Comparison of ENCODE assay signal across 10 cellular contexts in the genomic region with DNA sequence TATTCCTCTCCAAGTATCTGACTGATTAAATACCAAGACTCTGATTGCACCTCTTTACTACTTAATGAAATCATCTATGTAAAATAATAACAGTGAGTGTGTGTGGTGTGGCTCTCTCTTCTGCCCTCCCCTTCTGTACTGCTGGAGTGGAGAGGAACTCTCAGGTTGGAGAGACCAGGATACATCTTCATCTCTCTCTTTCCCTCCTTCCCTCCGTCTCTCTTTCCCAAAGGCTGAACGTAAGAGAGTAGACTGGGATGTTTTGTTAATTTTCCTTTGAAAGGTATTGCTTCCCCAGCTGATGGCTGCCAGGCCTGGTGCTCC. TPM values are rescaled to one million over a fixed set of nuclear protein-coding genes. Genes with fewer than 3 reads are reported as not detected.
DNase-seq lines count a peak whose midpoint lies in the region; ATAC-seq and TF ChIP-seq lines count a peak whose summit lies in the region.
"Had no signal": no experiment of that assay in that cellular context is flagged by ENCODE, and none has a peak within 500 bp of the region (broad histone marks: within the 10 kb centered on the region; RNA-seq: fewer than 3 reads in every experiment).

No MANE protein-coding gene starts in this region.

- intact Hi-C loops in activated CD4-positive, alpha-beta memory T cell treated with anti-CD3 and anti-CD28 coated beads for 36 hours (cut with micrococcal nuclease), result no loop called here
- intact Hi-C loops in spleen (cut with DNase I; ENCODE audit: low total_unique reads), result no loop called here

- H3K4me3 Mint-ChIP-seq in activated T-cell treated with anti-CD3 and anti-CD28 coated beads, Interleukin-2, amount 50 U/mL, for 4 hours, result peak overlapping the region; percentile 72
- peak overlapping the region; percentile 68 for H3K4me3 Mint-ChIP-seq in activated CD4-positive, alpha-beta memory T cell treated with anti-CD3 and anti-CD28 coated beads for 36 hours

- ATAC-seq in activated T-cell treated with anti-CD3 and anti-CD28 coated beads, Interleukin-2, amount 50 U/mL, for 4 hours, result peak; percentile 39 to 62
- no peak for ATAC-seq in GM21528 (IDR thresholded peaks at IDR 0.05; ENCODE audit: low FRiP score, unreplicated experiment)

- DNase-seq in activated T-cell treated with anti-CD3 and anti-CD28 coated beads, Interleukin-2, amount 50 U/mL, for 4 hours, result no peak
- no peak for DNase-seq in activated T-cell treated with anti-CD3 and anti-CD28 coated beads, Interleukin-2, amount 50 U/mL, for 1 hour
- no peak for DNase-seq in activated CD4-positive, alpha-beta memory T cell treated with anti-CD3 and anti-CD28 coated beads for 36 hours
- DNase-seq in fibroblast of villous mesenchyme (ENCODE audit: low read depth), result no peak
- no peak for DNase-seq in spleen
- DNase-seq in DMS79 (lab: John Stamatoyannopoulos, UW), result no peak
- DNase-seq in AG08396 (ENCODE audit: low spot score), result no peak
- DNase-seq: NCI-H446 treated with DMSO at 0.1 percent for 48 hours had no signal

- TF ChIP-seq CTCF in fibroblast of villous mesenchyme (IDR thresholded peaks at IDR 0.05; ENCODE audit: insufficient read depth, low read depth, low read length) (no peak), spleen (IDR thresholded peaks at IDR 0.05 in 8 of 11, conservative IDR thresholded peaks at IDR 0.05 in 3 of 11) (no peak)

- 14 to 28% (median 22%) methylated on average over 2 of the region's 2 CpGs for WGBS in spleen, 5 donors

- peaks cover 23% of the 10 kb centered on the region for H3K4me1 Mint-ChIP-seq in activated T-cell treated with anti-CD3 and anti-CD28 coated beads, Interleukin-2, amount 50 U/mL, for 4 hours (ENCODE audit: low read depth)
- H3K4me1 Mint-ChIP-seq in activated CD4-positive, alpha-beta memory T cell treated with anti-CD3 and anti-CD28 coated beads for 36 hours (ENCODE audit: low read depth), result peaks cover 19% of the 10 kb centered on the region

- H3K9me3 ChIP-seq in spleen, result no peaks in the 10 kb centered on the region

- TF ChIP-seq POLR2A in spleen (IDR thresholded peaks at IDR 0.05), result no peak

- H3K36me3 ChIP-seq in spleen, result no peaks in the 10 kb centered on the region

- no peak overlapping the region for H3K27ac Mint-ChIP-seq in activated CD4-positive, alpha-beta memory T cell treated with anti-CD3 and anti-CD28 coated beads for 36 hours

- POLR2A ChIA-PET in activated CD4-positive, alpha-beta memory T cell treated with anti-CD3 and anti-CD28 coated beads for 36 hours (lab: Charles Lee), result interaction anchor here (1.0 to 1.8 kb wide), 2 partner anchors 10 kb away, joined by 3 to 11 read pairs; a partner anchor contains a TSS

- H3K27ac ChIP-seq in spleen, result peak overlapping the region in 5 of 8 donors; percentile 38 to 66 (median 47)

- peaks cover 23% of the 10 kb centered on the region for H3K27me3 Mint-ChIP-seq in activated T-cell treated with anti-CD3 and anti-CD28 coated beads, Interleukin-2, amount 50 U/mL, for 4 hours (ENCODE audit: low read depth)
- peaks cover 11% of the 10 kb centered on the region for H3K27me3 Mint-ChIP-seq in activated CD4-positive, alpha-beta memory T cell treated with anti-CD3 and anti-CD28 coated beads for 36 hours

- no peaks in the 10 kb centered on the region for H3K36me3 Mint-ChIP-seq in activated T-cell treated with anti-CD3 and anti-CD28 coated beads, Interleukin-2, amount 50 U/mL, for 4 hours (ENCODE audit: insufficient read depth)
- H3K36me3 Mint-ChIP-seq in activated CD4-positive, alpha-beta memory T cell treated with anti-CD3 and anti-CD28 coated beads for 36 hours, result no peaks in the 10 kb centered on the region
- H3K36me3 Mint-ChIP-seq: CD14-positive monocyte had no signal

- CTCF ChIA-PET in activated CD4-positive, alpha-beta memory T cell treated with anti-CD3 and anti-CD28 coated beads for 36 hours (lab: Charles Lee), result interaction anchor here (1.0 to 3.8 kb wide), 10 partner anchors 9 to 132 kb away, joined by 3 to 21 read pairs (median 4); a partner anchor contains a TSS

- no peaks in the 10 kb centered on the region for H3K9me3 Mint-ChIP-seq in activated T-cell treated with anti-CD3 and anti-CD28 coated beads, Interleukin-2, amount 50 U/mL, for 4 hours
- no peaks in the 10 kb centered on the region for H3K9me3 Mint-ChIP-seq in activated CD4-positive, alpha-beta memory T cell treated with anti-CD3 and anti-CD28 coated beads for 36 hours

- peaks cover 0 to 17% (median 15%) of the 10 kb centered on the region in 6 donors for H3K4me1 ChIP-seq in spleen

- H3K27me3 ChIP-seq in spleen (replicated peaks in 1 of 7), result peaks cover 0 to 50% (median 5%) of the 10 kb centered on the region in 7 donors

- H3K4me3 ChIP-seq in fibroblast of villous mesenchyme (ENCODE audit: low read depth, low read length) (peak overlapping the region; percentile 35), spleen (peak overlapping the region in 3 of 8 donors; percentile 4 to 62 (median 28))

RNA-seq across cellular contexts. Expression of a gene that starts 0.3 kb away (rescaled TPM):
- under 1 TPM; 0.24 to 0.40 (median 0.29) TPM for total RNA-seq in activated T-cell treated with anti-CD3 and anti-CD28 coated beads, Interleukin-2, amount 50 U/mL, for 4 hours
- total RNA-seq in activated CD4-positive, alpha-beta memory T cell treated with anti-CD3 and anti-CD28 coated beads for 36 hours, result under 1 TPM; 0.19 to 0.45 TPM
- not detected in 2 replicates for total RNA-seq in fibroblast of villous mesenchyme
- total RNA-seq in spleen, result 1 to 10 TPM in 1 of 7 donors, under 1 TPM in 1, not detected in 5; 0.47 to 1.0 TPM
- polyA plus RNA-seq in spleen, result under 1 TPM in 2 of 3 donors, not detected in 1; 0.29 to 0.53 TPM
- polyA plus RNA-seq: CD14-positive monocyte had no signal

RNA-seq across cellular contexts. Expression of a gene that starts 10.4 kb away (rescaled TPM):
- 10 to 100 TPM; 23.6 to 25.5 (median 23.8) TPM for total RNA-seq in activated T-cell treated with anti-CD3 and anti-CD28 coated beads, Interleukin-2, amount 50 U/mL, for 4 hours
- 10 to 100 TPM; 24.9 to 26.1 TPM for total RNA-seq in activated CD4-positive, alpha-beta memory T cell treated with anti-CD3 and anti-CD28 coated beads for 36 hours
- 17.7 and 27.2 TPM in 2 replicates for total RNA-seq in fibroblast of villous mesenchyme
- total RNA-seq in spleen, result 10 to 100 TPM; 34.7 to 58.5 (median 40.3) TPM
- polyA plus RNA-seq in spleen, result 10 to 100 TPM; 14.3 to 20.9 (median 14.7) TPM

RNA-seq across cellular contexts. Expression of a gene that starts 46.1 kb away (rescaled TPM):
- under 1 TPM; 0.34 to 0.63 (median 0.46) TPM for total RNA-seq in activated T-cell treated with anti-CD3 and anti-CD28 coated beads, Interleukin-2, amount 50 U/mL, for 4 hours
- total RNA-seq in activated CD4-positive, alpha-beta memory T cell treated with anti-CD3 and anti-CD28 coated beads for 36 hours, result not detected
- total RNA-seq in fibroblast of villous mesenchyme, result not detected in 2 replicates
- under 1 TPM in 1 of 7 donors, not detected in 6; 0.79 TPM for total RNA-seq in spleen
- 1 to 10 TPM in 1 of 3 donors, under 1 TPM in 2; 0.13 to 2.3 (median 0.36) TPM for polyA plus RNA-seq in spleen
- polyA plus RNA-seq: CD14-positive monocyte had no signal

RNA-seq across cellular contexts. Expression of a gene that starts 52.9 kb away (rescaled TPM):
- under 1 TPM in 1 of 3 donors, not detected in 2; 0.24 TPM for total RNA-seq in activated T-cell treated with anti-CD3 and anti-CD28 coated beads, Interleukin-2, amount 50 U/mL, for 4 hours
- total RNA-seq in activated CD4-positive, alpha-beta memory T cell treated with anti-CD3 and anti-CD28 coated beads for 36 hours, result not detected
- total RNA-seq in fibroblast of villous mesenchyme (0.32 TPM in 1 of 2 replicates, not detected in the other), spleen (under 1 TPM in 1 of 7 donors, not detected in 6; 0.94 TPM)
- not detected for polyA plus RNA-seq in spleen
- polyA plus RNA-seq: CD14-positive monocyte had no signal
